ENCODE assay signal across 8 cellular contexts in genomic region chr19:51904331-51905165, GRCh38. TPM values are rescaled to one million over a fixed set of nuclear protein-coding genes. Genes with fewer than 3 reads are reported as not detected.
DNase-seq lines count a peak whose midpoint lies in the region; ATAC-seq and TF ChIP-seq lines count a peak whose summit lies in the region.

TSS of gene ZNF649 (minus strand) at chr19:51905017. CDS start at chr19:51900107, 4,910 bp downstream.

- H3K27ac ChIP-seq in WERI-Rb-1 (peak within 1 kb of the TSS; percentile 93), breast epithelium (peak within 1 kb of the TSS; percentile 87 to 90)

- DNase-seq in GF-D8 (lab: John Stamatoyannopoulos, UW), result peak; percentile 63
- DNase-seq in NCI-H2107 (lab: John Stamatoyannopoulos, UW), result peak; percentile 78
- DNase-seq in WERI-Rb-1, result peak; percentile 87
- peak; percentile 67 to 76 for DNase-seq in breast epithelium (ENCODE audit: low spot score in 2 of 2)
- peak; percentile 56 for DNase-seq in skeletal muscle cell (ENCODE audit: low read depth)

- no peaks in the 10 kb centered on the region for H3K4me1 ChIP-seq in breast epithelium

- peaks cover 35% of the 10 kb centered on the region for H3K36me3 ChIP-seq in WERI-Rb-1
- peaks cover 3% of the 10 kb centered on the region for H3K36me3 ChIP-seq in breast epithelium

- peak; percentile 84 for ATAC-seq in HG02571 (IDR thresholded peaks at IDR 0.05; ENCODE audit: unreplicated experiment)
- ATAC-seq in GM19328 (IDR thresholded peaks at IDR 0.05; ENCODE audit: unreplicated experiment), result no peak

- H3K27me3 ChIP-seq in WERI-Rb-1 (ENCODE audit: insufficient read depth, low read depth, severe bottlenecking) (no peaks in the 10 kb centered on the region), breast epithelium (peaks cover 0 to 6% of the 10 kb centered on the region in 2 donors)

- H3K9me3 ChIP-seq in WERI-Rb-1 (ENCODE audit: severe bottlenecking) (no peaks in the 10 kb centered on the region), breast epithelium (peaks cover 24 to 30% of the 10 kb centered on the region in 2 donors), iPS-18c (ENCODE audit: control insufficient read depth, insufficient read depth, low read length) (peaks cover 13% of the 10 kb centered on the region)

- H3K4me3 ChIP-seq in WERI-Rb-1 (ENCODE audit: low read depth, low read length) (peak within 1 kb of the TSS; percentile 98), breast epithelium (peak within 1 kb of the TSS; percentile 67 to 81 (median 81)), iPS-18c (ENCODE audit: insufficient read depth, low read depth, low read length) (peak within 1 kb of the TSS; percentile 93), skeletal muscle cell (ENCODE audit: low read depth, low read length) (peak within 1 kb of the TSS; percentile 88)

- TF ChIP-seq CTCF in WERI-Rb-1 (IDR thresholded peaks at IDR 0.05; ENCODE audit: low read depth, low read length), result no peak
- no peak for TF ChIP-seq CTCF in breast epithelium (IDR thresholded peaks at IDR 0.05)

- peak; percentile 25 for TF ChIP-seq POLR2A in breast epithelium (IDR thresholded peaks at IDR 0.05)

- intact Hi-C loops in breast epithelium (cut with DNase I; ENCODE audit: low total_unique reads), result no loop called here

RNA-seq across cellular contexts. Expression of gene ZNF649, which starts in this region (rescaled TPM):
- total RNA-seq in breast epithelium, result 10 to 100 TPM; 11.7 to 22.8 (median 15.4) TPM
